ENCODE assay signal across 26 cellular contexts in the genomic region with DNA sequence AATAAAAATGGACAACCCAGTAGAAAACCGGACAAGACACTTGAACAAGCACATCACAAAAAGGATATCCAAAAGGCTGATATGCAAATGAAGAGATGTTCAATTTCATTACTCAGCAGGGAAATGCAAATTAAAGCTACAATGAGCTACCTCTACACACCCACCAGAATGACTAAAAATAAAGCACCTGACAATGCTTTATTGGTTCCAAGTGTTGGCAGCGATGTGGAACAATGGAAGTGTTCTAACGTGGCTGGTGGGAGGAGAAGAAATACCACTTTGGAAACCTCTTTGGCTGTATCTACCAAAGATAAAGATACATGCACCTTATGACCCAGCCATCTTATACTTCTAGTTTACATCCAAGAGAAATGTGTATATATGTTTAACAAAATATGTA. TPM values are rescaled to one million over a fixed set of nuclear protein-coding genes. Genes with fewer than 3 reads are reported as not detected.
"Had no signal": no experiment of that assay in that cellular context is flagged by ENCODE, and none has a peak within 500 bp of the region (broad histone marks: within the 10 kb centered on the region; RNA-seq: fewer than 3 reads in every experiment).

No MANE protein-coding gene starts in this region.

- H3K36me3 Mint-ChIP-seq: activated naive CD8-positive, alpha-beta T cell; naive thymus-derived CD4-positive, alpha-beta T cell; neural progenitor cell; WTC11 had no signal

- H3K9ac ChIP-seq: neural progenitor cell had no signal

- H3K9me3 ChIP-seq: adrenal gland, lower lobe of right lung, upper lobe of right lung had no signal

- ATAC-seq: activated T-cell treated with anti-CD3 and anti-CD28 coated beads, Interleukin-2, amount 50 U/mL, for 4 hours; foreskin keratinocyte; left lobe of liver; lower lobe of right lung; naive thymus-derived CD4-positive, alpha-beta T cell; upper lobe of right lung; WTC11 had no signal

- H3K9me3 Mint-ChIP-seq: activated T-cell treated with anti-CD3 and anti-CD28 coated beads, Interleukin-2, amount 50 U/mL, for 4 hours; activated T-helper 2 cell treated with anti-CD3 and anti-CD28 coated beads, Interferon-gamma antibody, Interleukin-2, Interleukin-4, amounts not matched to agents 10 μg/mL and 5 μg/mL and 100 μg/mL, durations not matched to agents 14 hours and 24 hours and 36 hours; neural progenitor cell; WTC11 had no signal

- H3K27me3 ChIP-seq: foreskin keratinocyte had no signal

- H3K4me2 ChIP-seq: neural progenitor cell had no signal

- H3K4me3 ChIP-seq: adrenal gland, lower lobe of right lung, neural progenitor cell, upper lobe of right lung had no signal

- H2AFZ ChIP-seq: neural progenitor cell had no signal

- H3K4me3 Mint-ChIP-seq: activated naive CD8-positive, alpha-beta T cell; activated T-cell treated with anti-CD3 and anti-CD28 coated beads, Interleukin-2, amount 50 U/mL, for 4 hours; naive thymus-derived CD4-positive, alpha-beta T cell; neural progenitor cell; WTC11 had no signal

- H3K4me1 Mint-ChIP-seq: neural progenitor cell had no signal

- H3K36me3 ChIP-seq: adrenal gland, lower lobe of right lung, neural progenitor cell, upper lobe of right lung had no signal

- FAIRE-seq: astrocyte had no signal

- DNase-seq: activated CD4-positive, alpha-beta T cell treated with anti-CD3 and anti-CD28 coated beads, Interleukin-2, amount 50 U/mL, for 48 hours; activated CD8-positive, alpha-beta memory T cell treated with anti-CD3 and anti-CD28 coated beads, Interleukin-2, amount 50 U/mL, for 48 hours; activated naive CD4-positive, alpha-beta T cell; activated T-cell treated with anti-CD3 and anti-CD28 coated beads, Interleukin-2, amount 50 U/mL, for 4 hours; adrenal gland; cerebellar nuclear complex; cortex of kidney; erythroblast; foreskin keratinocyte; lower lobe of right lung; naive thymus-derived CD4-positive, alpha-beta T cell; stimulated activated CD4-positive, alpha-beta T cell treated with anti-CD3 and anti-CD28 coated beads, Interleukin-2, amount 100 ng/mL, for 48 hours; stimulated activated naive CD4-positive, alpha-beta T cell; T-helper 9 cell; upper lobe of right lung had no signal

- H3K27ac Mint-ChIP-seq: activated naive CD8-positive, alpha-beta T cell; activated T-helper 2 cell treated with anti-CD3 and anti-CD28 coated beads, Interferon-gamma antibody, Interleukin-2, Interleukin-4, amounts not matched to agents 10 μg/mL and 5 μg/mL and 100 μg/mL, durations not matched to agents 14 hours and 24 hours and 36 hours; neural progenitor cell; WTC11 had no signal

- H3K27ac ChIP-seq: adrenal gland, foreskin keratinocyte, lower lobe of right lung, neural progenitor cell, upper lobe of right lung had no signal

- H3K4me1 ChIP-seq: adrenal gland had no signal

RNA-seq across cellular contexts. Expression of a gene that starts 3.7 kb away (rescaled TPM):
- total RNA-seq: activated CD8-positive, alpha-beta memory T cell treated with anti-CD3 and anti-CD28 coated beads for 36 hours; activated T-helper 2 cell treated with anti-CD3 and anti-CD28 coated beads, Interferon-gamma antibody, Interleukin-2, Interleukin-4, amounts not matched to agents 10 μg/mL and 5 μg/mL and 100 μg/mL, durations not matched to agents 14 hours and 24 hours and 36 hours; adrenal gland; astrocyte; left lobe of liver; lower lobe of right lung; mesenteric fat pad; naive thymus-derived CD4-positive, alpha-beta T cell; omental fat pad; posterior vena cava; T-helper 1 cell treated with Interleukin-12 subunit alpha and Interleukin-12 subunit beta and Interleukin-4 antibody, amounts not matched to agents 30 ng/mL and 1 ng/mL, for 36 hours; upper lobe of right lung had no signal
- polyA plus RNA-seq: adrenal gland; naive thymus-derived CD4-positive, alpha-beta T cell had no signal

RNA-seq across cellular contexts. Expression of a gene that starts 48.1 kb away (rescaled TPM):
- total RNA-seq: T-helper 1 cell treated with Interleukin-12 subunit alpha and Interleukin-12 subunit beta and Interleukin-4 antibody, amounts not matched to agents 30 ng/mL and 1 ng/mL, for 36 hours had no signal
- polyA plus RNA-seq: naive thymus-derived CD4-positive, alpha-beta T cell had no signal
